In the genomic region with DNA sequence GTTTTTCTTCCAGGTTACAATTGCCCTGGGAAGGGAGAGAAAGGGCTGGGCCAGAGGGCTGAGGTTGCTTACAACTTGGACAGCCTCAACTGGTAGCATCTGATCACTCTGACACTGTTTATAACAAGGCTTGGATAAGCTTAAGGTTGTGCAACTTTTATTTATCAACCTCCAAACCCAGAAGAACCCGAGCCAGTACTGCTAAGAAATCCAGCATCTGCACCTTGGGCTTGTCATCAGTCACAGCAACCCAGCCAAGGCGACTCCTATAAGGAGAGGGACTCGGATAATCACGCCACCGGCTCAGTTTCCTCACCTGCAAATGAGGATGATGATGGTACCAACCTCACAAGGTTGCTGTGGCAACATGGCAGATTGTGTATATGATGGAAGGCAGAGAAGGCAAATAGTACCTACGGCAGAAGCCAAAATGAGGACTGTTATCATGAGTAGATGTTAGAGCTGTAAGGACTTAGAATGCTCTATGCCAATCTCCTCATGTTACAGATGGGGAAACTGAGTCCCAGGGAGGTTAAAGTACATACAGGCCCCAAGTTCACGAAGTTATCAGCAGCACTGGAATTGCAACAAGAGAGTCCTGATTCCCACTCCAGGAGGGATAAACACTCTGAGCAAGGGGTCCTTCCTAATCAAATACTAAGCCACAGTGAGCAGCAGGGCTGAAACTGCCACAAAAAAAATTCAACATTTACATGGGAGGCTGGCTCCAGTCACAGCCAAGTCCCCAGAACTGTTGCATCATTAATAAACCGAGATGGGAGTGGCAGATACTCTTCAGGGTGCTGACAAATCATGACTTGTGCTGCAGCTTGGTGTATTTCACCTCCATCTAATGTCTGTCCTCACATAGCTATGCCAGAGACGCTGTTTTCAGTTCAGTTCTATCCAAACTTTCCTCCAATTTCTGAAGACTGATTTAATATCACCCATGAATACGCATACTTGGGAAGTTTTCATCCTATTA, we compare ENCODE assay signal across 12 cellular contexts. TPM values are rescaled to one million over a fixed set of nuclear protein-coding genes. Genes with fewer than 3 reads are reported as not detected.
DNase-seq lines count a peak whose midpoint lies in the region; ATAC-seq, FAIRE-seq and TF ChIP-seq lines count a peak whose summit lies in the region.
"Had no signal": no experiment of that assay in that cellular context is flagged by ENCODE, and none has a peak within 500 bp of the region (broad histone marks: within the 10 kb centered on the region; RNA-seq: fewer than 3 reads in every experiment).

No MANE protein-coding gene starts in this region.

- H3K79me1 ChIP-seq in H1 (ENCODE audit: low read depth, low read length): peaks cover 13% of the 10 kb centered on the region; the same call in 1 of the 2 replicates

- H3K27ac ChIP-seq in H1 (ENCODE audit: low read depth, low read length) (no peak overlapping the region), muscle layer of duodenum (ENCODE audit: low read length) (peak overlapping the region; percentile 24), aorta (ENCODE audit: low read depth in 1 of 2, low read length in 2 of 2) (peak overlapping the region; percentile 50 to 81)
- H3K27ac ChIP-seq in CD4-positive, alpha-beta memory T cell (ENCODE audit: low read depth, low read length): no peak overlapping the region

- H2AFZ ChIP-seq in H1 (ENCODE audit: low read length): no peak overlapping the region

- no peak for FAIRE-seq in H1 (lab: Jason Lieb, UNC)
- FAIRE-seq: G401.6, TTC549 had no signal

- H4K91ac ChIP-seq in H1 (replicated peaks; ENCODE audit: insufficient read length, low read length): no peak overlapping the region

- CTCF ChIA-PET in H1 (lab: Charles Lee; ENCODE audit: partially characterized antibody): interaction anchor here (0.9 to 5.0 kb wide), 5 partner anchors 7 to 167 kb away, joined by 3 to 17 read pairs (median 13); no protein-coding TSS in a partner anchor
- CTCF ChIA-PET in CD4-positive, alpha-beta memory T cell (lab: Charles Lee; ENCODE audit: partially characterized antibody): interaction anchor here (0.9 kb wide), 1 partner anchor 16 kb away, joined by 3 read pairs; no protein-coding TSS in a partner anchor

- H3K36me3 ChIP-seq in H1 (ENCODE audit: control insufficient read depth in 2 of 4, insufficient read depth in 4 of 4, low read length in 3 of 4): no peaks in the 10 kb centered on the region
- H3K36me3 ChIP-seq in muscle layer of duodenum (ENCODE audit: control insufficient read depth in 1 of 2, insufficient read depth in 2 of 2, low read length in 2 of 2): no peaks in the 10 kb centered on the region
- H3K36me3 ChIP-seq in aorta (ENCODE audit: control insufficient read depth in 1 of 2, insufficient read depth in 2 of 2, low read length in 1 of 2): no peaks in the 10 kb centered on the region
- H3K36me3 ChIP-seq in CD4-positive, alpha-beta memory T cell (ENCODE audit: insufficient read depth, low read length): no peaks in the 10 kb centered on the region

- no peak overlapping the region for H4K8ac ChIP-seq in H1 (ENCODE audit: extremely low read depth, insufficient read depth, low read length)

- peaks cover 3 to 8% of the 10 kb centered on the region in 2 experiments for H4K20me1 ChIP-seq in H1 (replicated peaks in 1 of 2; ENCODE audit: control insufficient read depth in 1 of 2, insufficient read depth in 2 of 2, low read length in 2 of 2)

- H3K4ac ChIP-seq in H1 (replicated peaks; ENCODE audit: insufficient read length, low read depth, low read length): no peak overlapping the region

- H2BK20ac ChIP-seq in H1 (ENCODE audit: low read length): no peak overlapping the region

- no peak overlapping the region for H2BK12ac ChIP-seq in H1 (ENCODE audit: low read depth, low read length)

- H3K18ac ChIP-seq in H1 (ENCODE audit: extremely low read depth, low read length): no peak overlapping the region

- DNase-seq in Right ventricle myocardium inferior (ENCODE audit: missing footprints) (no peak), cardiac septum (ENCODE audit: low spot score) (no peak), H1 (ENCODE audit: low read depth in 1 of 2, low spot score in 2 of 2) (no peak), aorta (no peak), NCI-H1436 (lab: John Stamatoyannopoulos, UW) (no peak), NOMO-1 treated with DMSO at 0.1 percent for 48 hours (lab: John Stamatoyannopoulos, UW; ENCODE audit: unreplicated experiment) (no peak)
- no peak for DNase-seq in CD4-positive, alpha-beta memory T cell
- DNase-seq: NCI-H510A treated with DMSO at 0.1 percent for 48 hours; stimulated activated CD8-positive, alpha-beta memory T cell treated with anti-CD3 and anti-CD28 coated beads, Interleukin-4, amount 100 ng/mL, for 48 hours had no signal

- peaks cover 0 to 10% of the 10 kb centered on the region in 2 donors for H3K27me3 Mint-ChIP-seq in CD4-positive, alpha-beta memory T cell

- no peak overlapping the region for H3K23ac ChIP-seq in H1 (ENCODE audit: insufficient read length)

- 0 out of 2 replicates have a peak overlapping the region, but pooled peaks have one; percentile 13 for H2BK15ac ChIP-seq in H1 (ENCODE audit: low read length)

- no peak for TF ChIP-seq CTCF in H1 (IDR thresholded peaks at IDR 0.05; ENCODE audit: control extremely low read depth in 1 of 3, insufficient read depth in 1 of 3, low read depth in 1 of 3, low read length in 3 of 3)

- H3K27ac Mint-ChIP-seq in CD4-positive, alpha-beta memory T cell: no peak overlapping the region

- no peak overlapping the region for H2AK5ac ChIP-seq in H1 (ENCODE audit: low read depth, low read length)

- no peak overlapping the region for H3K4me3 Mint-ChIP-seq in CD4-positive, alpha-beta memory T cell

- peaks cover 0 to 1% (median 0%) of the 10 kb centered on the region in 8 donors for H3K9me3 Mint-ChIP-seq in CD4-positive, alpha-beta memory T cell

- no peak for TF ChIP-seq EP300 in H1 (IDR thresholded peaks at IDR 0.05; ENCODE audit: borderline replicate concordance in 1 of 2, low read depth in 2 of 2, low read length in 2 of 2)

- no peak overlapping the region for H4K5ac ChIP-seq in H1 (ENCODE audit: insufficient read length, low read depth, low read length)

- H2BK120ac ChIP-seq in H1 (replicated peaks; ENCODE audit: low read depth, low read length): no peak overlapping the region

- peaks cover 8 to 37% (median 22%) of the 10 kb centered on the region in 4 experiments for H3K4me1 ChIP-seq in H1 (replicated peaks in 1 of 4; ENCODE audit: control insufficient read depth in 3 of 4, insufficient read depth in 4 of 4, low read length in 3 of 4)
- H3K4me1 ChIP-seq in muscle layer of duodenum (ENCODE audit: control insufficient read depth in 1 of 2, insufficient read depth in 2 of 2, low read length in 2 of 2): peaks cover 16 to 23% of the 10 kb centered on the region in 2 donors
- H3K4me1 ChIP-seq in aorta (ENCODE audit: control insufficient read depth in 1 of 2, insufficient read depth in 2 of 2, low read length in 2 of 2): peaks cover 2 to 15% of the 10 kb centered on the region in 2 donors
- no peaks in the 10 kb centered on the region for H3K4me1 ChIP-seq in CD4-positive, alpha-beta memory T cell (ENCODE audit: insufficient read depth, low read length)

- 86% methylated on average over 10 of the region's 10 CpGs; no CpG with 5 or more reads in 1 of the 2 experiments for WGBS in H1 (ENCODE audit: extremely low coverage in 1 of 2, insufficient coverage in 1 of 2, insufficient read length in 1 of 2, insufficient replicate concordance in 2 of 2, low coverage in 1 of 2, low lambda C conversion rate in 2 of 2, missing lambda C conversion rate in 1 of 2), 2 experiments
- WGBS in aorta, 2 donors: 42 to 44% methylated on average over 10 of the region's 10 CpGs

- no peak for TF ChIP-seq POLR2A in H1 (IDR thresholded peaks at IDR 0.05; ENCODE audit: control extremely low read depth in 1 of 2, low read depth in 2 of 2, low read length in 2 of 2)

- H3K79me2 ChIP-seq in H1 (ENCODE audit: control insufficient read depth in 1 of 2, insufficient read depth in 2 of 2, low read length in 2 of 2): peaks cover 8 to 97% of the 10 kb centered on the region in 2 experiments

- H3K27me3 ChIP-seq in H1 (replicated peaks in 1 of 4; ENCODE audit: control insufficient read depth in 3 of 4, extremely low read depth in 1 of 4, insufficient read depth in 3 of 4, low read length in 3 of 4) (no peaks in the 10 kb centered on the region), muscle layer of duodenum (ENCODE audit: low read depth, low read length) (no peaks in the 10 kb centered on the region), aorta (ENCODE audit: control insufficient read depth in 1 of 2, insufficient read depth in 2 of 2, low read length in 1 of 2) (no peaks in the 10 kb centered on the region)
- H3K27me3 ChIP-seq in CD4-positive, alpha-beta memory T cell (ENCODE audit: insufficient read depth, low read length): no peaks in the 10 kb centered on the region

- H3K4me1 Mint-ChIP-seq in CD4-positive, alpha-beta memory T cell: no peaks in the 10 kb centered on the region

- H3K14ac ChIP-seq in H1 (ENCODE audit: insufficient read length): no peak overlapping the region

- intact Hi-C loops in Right ventricle myocardium inferior (cut with DNase I): no loop called here
- intact Hi-C loops in cardiac septum (cut with DNase I): no loop called here
- intact Hi-C loops in aorta (cut with DNase I): no loop called here
- intact Hi-C loops in CD4-positive, alpha-beta memory T cell (cut with micrococcal nuclease): no loop called here

- no peak for TF ChIP-seq RAD21 in H1 (IDR thresholded peaks at IDR 0.05 in 1 of 2, conservative IDR thresholded peaks at IDR 0.05 in 1 of 2; ENCODE audit: low read depth in 2 of 2, low read length in 2 of 2)

- ATAC-seq in Right ventricle myocardium inferior (peak; percentile 88), aorta (ENCODE audit: low FRiP score) (peak; percentile 66)

- H3K23me2 ChIP-seq in H1 (ENCODE audit: low read depth, low read length): no peaks in the 10 kb centered on the region

- no peak overlapping the region for H3K9ac ChIP-seq in H1 (replicated peaks in 1 of 4; ENCODE audit: extremely low read depth in 1 of 4, low read depth in 3 of 4, low read length in 3 of 4)

- POLR2A ChIA-PET in H1 (lab: Charles Lee; ENCODE audit: partially characterized antibody): interaction anchor here (0.9 to 3.7 kb wide), 6 partner anchors 11 to 18 kb away, joined by 3 to 11 read pairs (median 4); no protein-coding TSS in a partner anchor
- POLR2A ChIA-PET in CD4-positive, alpha-beta memory T cell (lab: Charles Lee; ENCODE audit: partially characterized antibody): no interaction called here

- no peak overlapping the region for H3K4me2 ChIP-seq in H1 (ENCODE audit: insufficient read depth in 1 of 2, low read depth in 2 of 2, low read length in 2 of 2)

- H3K56ac ChIP-seq in H1 (replicated peaks; ENCODE audit: insufficient read length, low read depth, low read length): no peak overlapping the region

- H3K9me3 ChIP-seq in H1 (ENCODE audit: insufficient read depth in 2 of 2, low read depth in 1 of 2, low read length in 1 of 2) (no peaks in the 10 kb centered on the region), muscle layer of duodenum (ENCODE audit: control insufficient read depth in 1 of 2, low read length in 2 of 2) (no peaks in the 10 kb centered on the region), aorta (ENCODE audit: control insufficient read depth, low read length) (no peaks in the 10 kb centered on the region)
- no peaks in the 10 kb centered on the region for H3K9me3 ChIP-seq in CD4-positive, alpha-beta memory T cell (ENCODE audit: control insufficient read depth in 1 of 2, low read length in 2 of 2)

- H2BK5ac ChIP-seq in H1 (ENCODE audit: low read depth, low read length): no peak overlapping the region

- H3K36me3 Mint-ChIP-seq in CD4-positive, alpha-beta memory T cell: no peaks in the 10 kb centered on the region

- H3K4me3 ChIP-seq in H1 (ENCODE audit: extremely low read depth in 1 of 4, insufficient read depth in 2 of 4, low read depth in 3 of 4, low read length in 4 of 4): no peak overlapping the region
- H3K4me3 ChIP-seq in muscle layer of duodenum (ENCODE audit: low read depth in 1 of 2, low read length in 2 of 2): no peak overlapping the region
- no peak overlapping the region for H3K4me3 ChIP-seq in aorta (ENCODE audit: low read length in 2 of 2)
- no peak overlapping the region for H3K4me3 ChIP-seq in CD4-positive, alpha-beta memory T cell (ENCODE audit: low read length in 2 of 2)

RNA-seq across cellular contexts. Expression of a gene that starts 24.4 kb away (rescaled TPM):
- 42.1 TPM for total RNA-seq in Right ventricle myocardium inferior
- 66.8 TPM for total RNA-seq in cardiac septum
- 18.2 and 18.9 TPM in 2 replicates for total RNA-seq in H1 (2021; fragmentation: NEBNext Ultra II Directional; extraction: Animal tissue kit (Norgen Biotek cat#: 25700))
- 6.7 and 7.7 TPM in 2 replicates for polyA plus RNA-seq in H1 (2011; rRNA removed)
- 7.7 TPM for polyA plus RNA-seq in H1 (2011; cell fraction: cytosol; rRNA removed)
- polyA plus RNA-seq in H1 (2011; cell fraction: nucleus; rRNA removed): 13.5 TPM
- polyA plus RNA-seq in H1 (2012, experiment 1 of 2): 6.6 to 13.0 TPM (median 9.9 TPM) in 4 replicates
- polyA plus RNA-seq in H1 (2012, experiment 2 of 2): 4.0 TPM
- 6.9 TPM for polyA plus RNA-seq in H1 (2013, experiment 1 of 2)
- polyA plus RNA-seq in H1 (2013, experiment 2 of 2): 6.9 TPM
- polyA minus RNA-seq in H1 (2011; rRNA and poly(A)+ RNA removed): 21.4 and 22.7 TPM in 2 replicates
- polyA minus RNA-seq in H1 (2011; cell fraction: cytosol; rRNA and poly(A)+ RNA removed): 12.1 TPM
- polyA minus RNA-seq in H1 (2011; cell fraction: nucleus; rRNA and poly(A)+ RNA removed): 14.6 TPM
- total RNA-seq in aorta: 10 to 100 TPM; 28.2 to 37.7 TPM
- polyA plus RNA-seq in aorta: 1 to 10 TPM; 5.3 to 8.7 TPM
- total RNA-seq in CD4-positive, alpha-beta memory T cell: not detected
- polyA plus RNA-seq in CD4-positive, alpha-beta memory T cell: not detected

Comparison
In these comparisons a context has a peak if more than half of its experiments do, and no peak if none do; other contexts are left out.
1. H3K27ac ChIP-seq: peak in muscle layer of duodenum (single experiment) and aorta (2 of 2); none in H1 (single experiment) and CD4-positive, alpha-beta memory T cell (single experiment).
2. RNA of a gene that starts 24.4 kb away (total RNA-seq): 66.8 TPM in cardiac septum (single experiment), 42.1 TPM in Right ventricle myocardium inferior (single experiment), 28.2 to 37.7 TPM in aorta and 18.2 to 18.9 TPM in H1; not detected in CD4-positive, alpha-beta memory T cell; every median in the first group is over 10 times any median in the second.